ENCODE assay signal across 8 cellular contexts in the genomic region with DNA sequence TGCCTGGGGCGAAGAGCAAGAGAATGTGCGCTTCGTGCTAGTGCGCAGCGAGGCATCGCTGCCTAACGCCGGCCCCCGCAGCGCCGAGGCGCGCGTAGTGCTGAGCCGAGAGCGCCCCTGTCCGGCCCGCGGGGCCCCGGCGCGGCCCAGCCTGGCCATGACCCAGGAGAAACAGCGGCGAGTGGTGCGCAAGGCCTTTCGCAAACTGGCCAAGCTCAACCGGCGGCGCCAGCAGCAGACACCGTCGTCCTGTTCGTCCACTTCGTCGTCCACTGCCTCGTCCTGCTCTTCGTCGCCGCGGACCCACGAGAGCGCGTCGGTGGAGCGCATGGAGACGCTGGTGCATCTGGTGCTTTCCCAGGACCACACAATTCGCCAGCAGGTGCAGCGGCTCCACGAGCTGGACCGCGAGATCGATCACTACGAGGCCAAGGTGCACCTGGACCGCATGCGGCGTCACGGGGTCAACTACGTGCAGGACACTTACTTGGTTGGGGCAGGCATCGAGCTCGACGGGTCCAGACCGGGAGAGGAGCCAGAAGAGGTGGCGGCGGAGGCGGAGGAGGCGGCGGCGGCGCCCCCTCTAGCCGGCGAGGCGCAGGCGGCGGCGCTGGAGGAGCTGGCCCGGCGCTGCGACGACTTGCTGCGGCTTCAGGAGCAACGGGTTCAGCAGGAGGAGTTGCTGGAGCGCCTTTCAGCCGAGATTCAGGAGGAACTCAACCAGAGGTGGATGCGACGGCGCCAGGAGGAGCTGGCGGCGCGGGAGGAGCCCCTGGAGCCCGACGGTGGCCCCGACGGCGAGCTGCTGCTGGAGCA. TPM values are rescaled to one million over a fixed set of nuclear protein-coding genes. Genes with fewer than 3 reads are reported as not detected.
A peak's percentile ranks its signal among the peaks of the same experiment; 100 is the strongest.
DNase-seq lines count a peak whose midpoint lies in the region; ATAC-seq, FAIRE-seq and TF ChIP-seq lines count a peak whose summit lies in the region.

No MANE protein-coding gene starts in this region.

- peak; percentile 6 for DNase-seq in GM04504 (ENCODE audit: low read depth)
- peak; percentile 32 for DNase-seq in NCI-H774 (lab: John Stamatoyannopoulos, UW)
- peak in 1 of 2 donors; percentile 18 for DNase-seq in heart right ventricle
- peak in 1 of 2 donors; percentile 51 for DNase-seq in trophoblast cell
- no peak for DNase-seq in GM19239 (ENCODE audit: insufficient read length, low spot score)
- DNase-seq in frontal cortex (ENCODE audit: low spot score in 2 of 2), result no peak

- peaks cover 0 to 5% (median 0%) of the 10 kb centered on the region in 11 donors for H3K9me3 ChIP-seq in heart right ventricle
- H3K9me3 ChIP-seq in trophoblast cell (ENCODE audit: insufficient read depth, low read depth, low read length), result peaks cover 3% of the 10 kb centered on the region

- H3K4me3 ChIP-seq in heart right ventricle, result peak overlapping the region; percentile 19 to 67 (median 56)
- peak overlapping the region; percentile 77 for H3K4me3 ChIP-seq in trophoblast cell (ENCODE audit: low read depth, low read length)

- peak in 1 of 9 donors; percentile 14 for TF ChIP-seq CTCF in heart right ventricle (IDR thresholded peaks at IDR 0.05)

- H3K27ac ChIP-seq in heart right ventricle, result peak overlapping the region in 4 of 10 donors; percentile 46 to 64 (median 54)
- no peak overlapping the region for H3K27ac ChIP-seq in trophoblast cell (ENCODE audit: low read depth, low read length)

- peaks cover 3 to 55% (median 30%) of the 10 kb centered on the region in 9 donors for H3K4me1 ChIP-seq in heart right ventricle
- peaks cover 22 to 23% of the 10 kb centered on the region in 2 experiments for H3K4me1 ChIP-seq in trophoblast cell (ENCODE audit: control insufficient read depth in 1 of 2, insufficient read depth in 2 of 2, low read length in 2 of 2)

- H2BK120ac ChIP-seq in trophoblast cell (ENCODE audit: insufficient read depth, low read length, poor library complexity), result no peak overlapping the region

- H2AFZ ChIP-seq in trophoblast cell (ENCODE audit: insufficient read depth, low read length, poor library complexity), result no peak overlapping the region

- ATAC-seq in heart right ventricle, result peak; percentile 32 to 68 (median 46)
- no peak for ATAC-seq in GM21367 (IDR thresholded peaks at IDR 0.05; ENCODE audit: unreplicated experiment)
- ATAC-seq in HG03135 (IDR thresholded peaks at IDR 0.05; ENCODE audit: unreplicated experiment), result no peak

- H2BK5ac ChIP-seq in trophoblast cell (ENCODE audit: low read depth, low read length, poor library complexity), result no peak overlapping the region

- peak overlapping the region; percentile 38 for H3K18ac ChIP-seq in trophoblast cell (ENCODE audit: low read length)

- H3K23ac ChIP-seq in trophoblast cell (ENCODE audit: low read length), result no peak overlapping the region

- intact Hi-C loops in heart right ventricle (cut with DNase I), result no loop called here

- H3K4ac ChIP-seq in trophoblast cell (ENCODE audit: low read depth, low read length), result no peak overlapping the region

- H3K9ac ChIP-seq in trophoblast cell (ENCODE audit: low read length), result no peak overlapping the region

- H4K91ac ChIP-seq in trophoblast cell (ENCODE audit: low read depth, low read length), result no peak overlapping the region

- no peak overlapping the region for H2BK12ac ChIP-seq in trophoblast cell (ENCODE audit: low read length)

- FAIRE-seq in GM19239 (lab: Jason Lieb, UNC) (no peak), frontal cortex (lab: Jason Lieb, UNC) (no peak)

- no peaks in the 10 kb centered on the region for H3K79me2 ChIP-seq in trophoblast cell (ENCODE audit: control insufficient read depth, insufficient read depth, low read length, poor library complexity)

- peak overlapping the region; percentile 90 for H3K4me2 ChIP-seq in trophoblast cell (ENCODE audit: low read length)

- H3K36me3 ChIP-seq in heart right ventricle (no peaks in the 10 kb centered on the region), trophoblast cell (ENCODE audit: control insufficient read depth in 1 of 2, insufficient read depth in 2 of 2, low read length in 2 of 2) (no peaks in the 10 kb centered on the region)

- peak overlapping the region; percentile 26 for H4K8ac ChIP-seq in trophoblast cell (ENCODE audit: low read depth, low read length)

- WGBS in heart right ventricle, 2 donors, result 0 to 1% methylated on average over 89 to 93 of the region's 93 CpGs
- no CpG with 5 or more reads among the region's 93 CpGs for WGBS in trophoblast cell (ENCODE audit: extremely low coverage, insufficient coverage, insufficient read length)

- peaks cover 2% of the 10 kb centered on the region for H3K79me1 ChIP-seq in trophoblast cell (ENCODE audit: low read length)

- H3K27me3 ChIP-seq in heart right ventricle (peaks cover 8 to 98% (median 74%) of the 10 kb centered on the region in 7 donors), trophoblast cell (ENCODE audit: insufficient read depth, low read length) (peaks cover 22% of the 10 kb centered on the region)

- H4K12ac ChIP-seq in trophoblast cell (ENCODE audit: low read depth, low read length), result no peak overlapping the region

- no peak overlapping the region for H3K14ac ChIP-seq in trophoblast cell (ENCODE audit: low read length)

- H2AK5ac ChIP-seq in trophoblast cell (ENCODE audit: low read length), result no peak overlapping the region

RNA-seq across cellular contexts. Expression of a gene that starts 1.0 kb away (rescaled TPM):
- 1 to 10 TPM in 1 of 10 donors, under 1 TPM in 8, not detected in 1; 0.12 to 1.3 (median 0.28) TPM for total RNA-seq in heart right ventricle
- under 1 TPM; 0.15 to 0.35 TPM for polyA plus RNA-seq in heart right ventricle
- 4.3 and 4.5 TPM in 2 replicates for polyA plus RNA-seq in trophoblast cell (2013)
- total RNA-seq in frontal cortex, result 2.4 TPM

Comparison
In these comparisons a context has a peak if more than half of its experiments do, and no peak if none do; other contexts are left out.
1. DNase-seq: peak in GM04504 (single experiment) and NCI-H774 (single experiment); none in GM19239 (single experiment) and frontal cortex (0 of 2).
2. ATAC-seq: peak in heart right ventricle (8 of 8); none in GM21367 (single experiment) and HG03135 (single experiment).